ENCODE assay signal across 8 cellular contexts in genomic region chr11:110429614-110430266, GRCh38. TPM values are rescaled to one million over a fixed set of nuclear protein-coding genes. Genes with fewer than 3 reads are reported as not detected.
A peak's percentile ranks its signal among the peaks of the same experiment; 100 is the strongest.
DNase-seq lines count a peak whose midpoint lies in the region; ATAC-seq and TF ChIP-seq lines count a peak whose summit lies in the region.

TSS of gene FDX1 (plus strand) at chr11:110429948. CDS start at chr11:110430121, 173 bp downstream.

- peak; percentile 83 for ATAC-seq in GM21717 (IDR thresholded peaks at IDR 0.05; ENCODE audit: unreplicated experiment)
- peak; percentile 94 for ATAC-seq in stimulated activated naive CD8-positive, alpha-beta T cell treated with anti-CD3 and anti-CD28 coated beads, Interleukin-15, amount 100 ng/mL, for 72 hours

- H3K36me3 Mint-ChIP-seq in nephron progenitor cell (ENCODE audit: low read depth): no peaks in the 10 kb centered on the region

- peak; percentile 74 for DNase-seq in EH (ENCODE audit: low read depth)
- peak; percentile 99 for DNase-seq in KG1 (lab: John Stamatoyannopoulos, UW)
- DNase-seq in RWPE1 (ENCODE audit: low spot score): peak; percentile 85
- DNase-seq in activated T-helper 9 cell treated with anti-CD3 and anti-CD28 coated beads, Interleukin-2, amount 50 U/mL, for 16 hours (ENCODE audit: low read depth): peak; percentile 79
- DNase-seq in fibroblast of the aortic adventitia (ENCODE audit: low read depth): peak; percentile 65
- peak; percentile 89 for DNase-seq in nephron progenitor cell
- peak; percentile 93 to 94 for DNase-seq in stimulated activated naive CD8-positive, alpha-beta T cell treated with anti-CD3 and anti-CD28 coated beads, Interleukin-15, amount 100 ng/mL, for 72 hours

- H3K27ac Mint-ChIP-seq in nephron progenitor cell: peak within 1 kb of the TSS; percentile 97
- H3K27ac Mint-ChIP-seq in stimulated activated naive CD8-positive, alpha-beta T cell treated with anti-CD3 and anti-CD28 coated beads, Interleukin-15, amount 100 ng/mL, for 72 hours: peak within 1 kb of the TSS; percentile 97 to 99

- H3K9me3 Mint-ChIP-seq in nephron progenitor cell: no peaks in the 10 kb centered on the region
- no peaks in the 10 kb centered on the region for H3K9me3 Mint-ChIP-seq in stimulated activated naive CD8-positive, alpha-beta T cell treated with anti-CD3 and anti-CD28 coated beads, Interleukin-15, amount 100 ng/mL, for 72 hours

- peak within 1 kb of the TSS; percentile 97 for H3K4me3 Mint-ChIP-seq in nephron progenitor cell
- H3K4me3 Mint-ChIP-seq in stimulated activated naive CD8-positive, alpha-beta T cell treated with anti-CD3 and anti-CD28 coated beads, Interleukin-15, amount 100 ng/mL, for 72 hours: peak within 1 kb of the TSS; percentile 98 to 100

- peak; percentile 83 for TF ChIP-seq CTCF in RWPE1 (conservative IDR thresholded peaks at IDR 0.05; ENCODE audit: low read depth)
- peak; percentile 39 for TF ChIP-seq CTCF in fibroblast of the aortic adventitia (IDR thresholded peaks at IDR 0.05; ENCODE audit: insufficient read depth, low read length)
- peak; percentile 44 for TF ChIP-seq CTCF in nephron progenitor cell (IDR thresholded peaks at IDR 0.05)

- H3K4me3 ChIP-seq in fibroblast of the aortic adventitia (ENCODE audit: low read depth, low read length): peak within 1 kb of the TSS; percentile 97

- H3K27me3 Mint-ChIP-seq in nephron progenitor cell (ENCODE audit: low read depth, poor library complexity): no peaks in the 10 kb centered on the region
- no peaks in the 10 kb centered on the region for H3K27me3 Mint-ChIP-seq in stimulated activated naive CD8-positive, alpha-beta T cell treated with anti-CD3 and anti-CD28 coated beads, Interleukin-15, amount 100 ng/mL, for 72 hours

- peak within 1 kb of the TSS; percentile 85 for H3K27ac ChIP-seq in RWPE1

- peaks cover 42% of the 10 kb centered on the region for H3K4me1 Mint-ChIP-seq in nephron progenitor cell
- peaks cover 46% of the 10 kb centered on the region for H3K4me1 Mint-ChIP-seq in stimulated activated naive CD8-positive, alpha-beta T cell treated with anti-CD3 and anti-CD28 coated beads, Interleukin-15, amount 100 ng/mL, for 72 hours

- CTCF ChIA-PET in RWPE1 (lab: Yijun Ruan, JAX): interaction anchor here (0.6 to 0.9 kb wide), 6 partner anchors 54 to 1060 kb away, joined by 3 to 6 read pairs (median 4); no protein-coding TSS in a partner anchor

- POLR2A ChIA-PET in RWPE1 (lab: Yijun Ruan, JAX; ENCODE audit: low non-redundant PET): interaction anchor here (0.5 kb wide), 1 partner anchor 1649 kb away, joined by 3 read pairs; no protein-coding TSS in a partner anchor

RNA-seq across cellular contexts. Expression of gene FDX1, which starts in this region (rescaled TPM):
- 10.1 and 10.8 TPM in 2 replicates for total RNA-seq in fibroblast of the aortic adventitia (ENCODE audit: low replicate concordance)

Comparison
In these comparisons a context has a peak if more than half of its experiments do, and no peak if none do; other contexts are left out.
1. Peak in every context shown above with its lines: DNase-seq, ATAC-seq, H3K4me3 ChIP-seq and H3K27ac ChIP-seq.